ENCODE assay signal across 12 cellular contexts in genomic region chr1:178942285-178943218, GRCh38.
DNase-seq lines count a peak whose midpoint lies in the region; ATAC-seq and TF ChIP-seq lines count a peak whose summit lies in the region.
"Had no signal": no experiment of that assay in that cellular context is flagged by ENCODE, and none has a peak within 500 bp of the region (broad histone marks: within the 10 kb centered on the region; RNA-seq: fewer than 3 reads in every experiment).

No MANE protein-coding gene starts in this region.

- ATAC-seq in activated T-helper 17 cell treated with anti-CD3 and anti-CD28 coated beads, Interleukin-2, amount 50 U/mL, for 72 hours (replicated peaks): peak; percentile 42
- ATAC-seq in GM19324 (IDR thresholded peaks at IDR 0.05; ENCODE audit: low FRiP score, unreplicated experiment) (no peak), GM21723 (IDR thresholded peaks at IDR 0.05; ENCODE audit: unreplicated experiment) (no peak)

- H3K4me3 Mint-ChIP-seq in activated T-helper 17 cell treated with anti-CD3 and anti-CD28 coated beads, Interleukin-2, amount 50 U/mL, for 72 hours: no peak overlapping the region
- H3K4me3 Mint-ChIP-seq in mesothelial cell of epicardium: no peak overlapping the region

- WGBS in lower leg skin, 2 donors: 74 to 76% methylated on average over 15 of the region's 15 CpGs

- no peaks in the 10 kb centered on the region for H3K36me3 Mint-ChIP-seq in activated T-helper 17 cell treated with anti-CD3 and anti-CD28 coated beads, Interleukin-2, amount 50 U/mL, for 72 hours (ENCODE audit: low read depth)
- no peaks in the 10 kb centered on the region for H3K36me3 Mint-ChIP-seq in mesothelial cell of epicardium

- TF ChIP-seq CTCF in lower leg skin (IDR thresholded peaks at IDR 0.05) (no peak), mesothelial cell of epicardium (IDR thresholded peaks at IDR 0.05; ENCODE audit: unreplicated experiment) (no peak)

- no peak for TF ChIP-seq POLR2A in lower leg skin (IDR thresholded peaks at IDR 0.05)

- intact Hi-C loops in lower leg skin (cut with DNase I; ENCODE audit: low total_unique reads): no loop called here

- H3K4me3 ChIP-seq in lower leg skin (ENCODE audit: low read depth, poor library complexity, severe bottlenecking): no peak overlapping the region

- H3K4me1 Mint-ChIP-seq in activated T-helper 17 cell treated with anti-CD3 and anti-CD28 coated beads, Interleukin-2, amount 50 U/mL, for 72 hours: no peaks in the 10 kb centered on the region
- H3K4me1 Mint-ChIP-seq in mesothelial cell of epicardium: peaks cover 36% of the 10 kb centered on the region

- no peaks in the 10 kb centered on the region for H3K9me3 Mint-ChIP-seq in activated T-helper 17 cell treated with anti-CD3 and anti-CD28 coated beads, Interleukin-2, amount 50 U/mL, for 72 hours
- H3K9me3 Mint-ChIP-seq in mesothelial cell of epicardium: no peaks in the 10 kb centered on the region

- no peak overlapping the region for H3K27ac Mint-ChIP-seq in activated T-helper 17 cell treated with anti-CD3 and anti-CD28 coated beads, Interleukin-2, amount 50 U/mL, for 72 hours
- no peak overlapping the region for H3K27ac Mint-ChIP-seq in mesothelial cell of epicardium

- peak; percentile 66 for DNase-seq in A172 (ENCODE audit: low spot score)
- peak; percentile 79 for DNase-seq in LHCN-M2 (ENCODE audit: low read depth)
- peak; percentile 16 to 87 for DNase-seq in lower leg skin (ENCODE audit: low spot score in 2 of 2)
- no peak for DNase-seq in NCI-H2029 (lab: John Stamatoyannopoulos, UW)
- DNase-seq in mesothelial cell of epicardium (ENCODE audit: low spot score in 2 of 2, unreplicated experiment in 2 of 2): no peak
- DNase-seq: activated gamma-delta T cell; BE2C; stimulated activated CD4-positive, alpha-beta T cell treated with anti-CD3 and anti-CD28 coated beads, Interleukin-4, amount 100 ng/mL, for 24 hours; T1000 had no signal

- H3K27me3 Mint-ChIP-seq in activated T-helper 17 cell treated with anti-CD3 and anti-CD28 coated beads, Interleukin-2, amount 50 U/mL, for 72 hours: peaks cover 15% of the 10 kb centered on the region
- no peaks in the 10 kb centered on the region for H3K27me3 Mint-ChIP-seq in mesothelial cell of epicardium (ENCODE audit: low read depth)

Comparison
In these comparisons a context has a peak if more than half of its experiments do, and no peak if none do; other contexts are left out.
1. DNase-seq: peak in A172 (single experiment), LHCN-M2 (single experiment) and lower leg skin (2 of 2); none in NCI-H2029 (single experiment) and mesothelial cell of epicardium (0 of 2).